Comparison of ENCODE assay signal across 13 cellular contexts in the genomic region with DNA sequence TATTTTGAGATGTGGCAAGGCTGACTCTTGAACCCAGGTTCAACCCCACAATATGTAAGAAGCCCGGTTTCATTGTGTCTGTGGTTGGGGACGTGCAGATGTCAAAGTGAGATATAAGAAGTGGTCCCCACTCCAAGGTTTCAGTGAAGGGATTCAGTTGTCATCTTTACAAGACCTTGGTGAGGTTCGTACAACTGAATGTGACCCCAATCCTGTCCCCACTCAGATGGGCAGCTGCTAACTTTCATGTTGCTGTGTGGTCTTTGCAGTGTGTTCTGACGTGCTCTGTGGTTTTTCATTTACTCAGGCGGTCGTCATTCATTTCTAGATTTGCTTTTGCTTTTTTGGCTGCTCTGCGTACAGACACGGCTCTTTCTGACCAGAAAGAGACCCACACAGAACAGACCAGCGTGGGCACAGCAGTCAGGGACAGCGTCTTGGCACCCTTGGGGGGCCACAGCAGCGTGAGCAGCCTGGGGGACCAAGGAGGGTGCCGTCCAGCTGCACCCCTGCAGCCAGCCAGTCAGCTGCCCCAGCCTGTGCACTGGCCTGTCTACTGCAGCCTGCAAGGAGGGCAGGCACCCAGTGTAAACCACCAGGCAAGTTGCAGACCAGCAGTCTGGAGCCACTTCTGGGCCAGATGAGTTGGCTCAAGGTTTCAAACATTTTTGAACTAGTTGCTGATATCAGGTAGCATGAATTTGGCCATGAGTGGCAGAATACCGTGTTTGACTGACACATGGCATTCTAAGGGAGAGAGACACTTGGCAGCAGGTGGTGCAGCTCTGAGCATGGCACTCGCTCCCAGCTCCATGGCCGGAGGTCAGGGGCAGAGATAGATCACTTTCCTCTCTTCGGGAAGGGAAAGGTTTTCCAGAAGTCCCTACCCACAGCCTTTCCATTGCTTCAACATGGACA. TPM values are rescaled to one million over a fixed set of nuclear protein-coding genes. Genes with fewer than 3 reads are reported as not detected.
DNase-seq lines count a peak whose midpoint lies in the region; ATAC-seq and TF ChIP-seq lines count a peak whose summit lies in the region.
"Had no signal": no experiment of that assay in that cellular context is flagged by ENCODE, and none has a peak within 500 bp of the region (broad histone marks: within the 10 kb centered on the region; RNA-seq: fewer than 3 reads in every experiment).

No MANE protein-coding gene starts in this region.

- peaks cover 53% of the 10 kb centered on the region for H3K4me1 Mint-ChIP-seq in CD8-positive, alpha-beta T cell (ENCODE audit: low read depth)
- H3K4me1 Mint-ChIP-seq in activated T-helper 17 cell treated with anti-CD3 and anti-CD28 coated beads, Interleukin-2, amount 50 U/mL, for 72 hours = peaks cover 27% of the 10 kb centered on the region

- intact Hi-C loops in CD8-positive, alpha-beta T cell (cut with DNase I, micrococcal nuclease) = no loop called here

- no peak overlapping the region for H3K4me3 ChIP-seq in CD8-positive, alpha-beta T cell (ENCODE audit: low read depth, low read length)
- no peak overlapping the region for H3K4me3 ChIP-seq in smooth muscle cell
- no peak overlapping the region for H3K4me3 ChIP-seq in brain microvascular endothelial cell (ENCODE audit: low read depth, low read length)
- H3K4me3 ChIP-seq: MG63 had no signal

- peak; percentile 29 for ATAC-seq in CD8-positive, alpha-beta T cell
- ATAC-seq in GM19395 (IDR thresholded peaks at IDR 0.05; ENCODE audit: unreplicated experiment) = peak; percentile 58
- ATAC-seq in HG03025 (IDR thresholded peaks at IDR 0.05; ENCODE audit: low FRiP score, unreplicated experiment) = peak; percentile 39
- peak; percentile 40 for ATAC-seq in activated T-helper 17 cell treated with anti-CD3 and anti-CD28 coated beads, Interleukin-2, amount 50 U/mL, for 72 hours (replicated peaks)

- no peaks in the 10 kb centered on the region for H3K36me3 ChIP-seq in CD8-positive, alpha-beta T cell (ENCODE audit: insufficient read depth, low read length)
- H3K36me3 ChIP-seq in smooth muscle cell (ENCODE audit: low read depth) (no peaks in the 10 kb centered on the region), brain microvascular endothelial cell (replicated peaks) (no peaks in the 10 kb centered on the region)
- H3K36me3 ChIP-seq: MG63 had no signal

- H3K9me3 ChIP-seq in CD8-positive, alpha-beta T cell (ENCODE audit: low read length) = no peaks in the 10 kb centered on the region
- peaks cover 3% of the 10 kb centered on the region for H3K9me3 ChIP-seq in smooth muscle cell (replicated peaks; ENCODE audit: low read depth)
- H3K9me3 ChIP-seq: MG63 had no signal

- H3K79me2 ChIP-seq in smooth muscle cell (ENCODE audit: low read depth) = no peaks in the 10 kb centered on the region

- H3K4me3 Mint-ChIP-seq in CD8-positive, alpha-beta T cell = no peak overlapping the region
- H3K4me3 Mint-ChIP-seq in activated T-helper 17 cell treated with anti-CD3 and anti-CD28 coated beads, Interleukin-2, amount 50 U/mL, for 72 hours = no peak overlapping the region
- H3K4me3 Mint-ChIP-seq: brain had no signal

- H3F3A ChIP-seq in smooth muscle cell (ENCODE audit: low read depth) = no peaks in the 10 kb centered on the region

- H3K9me3 Mint-ChIP-seq in CD8-positive, alpha-beta T cell = no peaks in the 10 kb centered on the region
- no peaks in the 10 kb centered on the region for H3K9me3 Mint-ChIP-seq in activated T-helper 17 cell treated with anti-CD3 and anti-CD28 coated beads, Interleukin-2, amount 50 U/mL, for 72 hours

- H3K27me3 ChIP-seq in CD8-positive, alpha-beta T cell (ENCODE audit: insufficient read depth, low read length) = no peaks in the 10 kb centered on the region
- H3K27me3 ChIP-seq in smooth muscle cell (ENCODE audit: low read depth) = no peaks in the 10 kb centered on the region
- no peaks in the 10 kb centered on the region for H3K27me3 ChIP-seq in brain microvascular endothelial cell (replicated peaks)
- H3K27me3 ChIP-seq: MG63 had no signal

- no peak overlapping the region for H3K27ac ChIP-seq in CD8-positive, alpha-beta T cell (ENCODE audit: low read depth, low read length)
- no peak overlapping the region for H3K27ac ChIP-seq in smooth muscle cell (ENCODE audit: low read depth)
- no peak overlapping the region for H3K27ac ChIP-seq in brain microvascular endothelial cell

- no peak overlapping the region for H3K4me2 ChIP-seq in smooth muscle cell

- H3K27ac Mint-ChIP-seq in CD8-positive, alpha-beta T cell = peak overlapping the region; percentile 28
- no peak overlapping the region for H3K27ac Mint-ChIP-seq in activated T-helper 17 cell treated with anti-CD3 and anti-CD28 coated beads, Interleukin-2, amount 50 U/mL, for 72 hours
- H3K27ac Mint-ChIP-seq: brain had no signal

- no peak overlapping the region for H3K9ac ChIP-seq in smooth muscle cell (ENCODE audit: low read depth)

- peaks cover 21% of the 10 kb centered on the region for H3K36me3 Mint-ChIP-seq in CD8-positive, alpha-beta T cell
- H3K36me3 Mint-ChIP-seq in activated T-helper 17 cell treated with anti-CD3 and anti-CD28 coated beads, Interleukin-2, amount 50 U/mL, for 72 hours (ENCODE audit: low read depth) = peaks cover 21% of the 10 kb centered on the region
- H3K36me3 Mint-ChIP-seq: brain had no signal

- TF ChIP-seq CTCF in CD8-positive, alpha-beta T cell (IDR thresholded peaks at IDR 0.05) = no peak
- TF ChIP-seq CTCF in smooth muscle cell (IDR thresholded peaks at IDR 0.05; ENCODE audit: borderline replicate concordance, insufficient read depth, poor library complexity, severe bottlenecking) (no peak), brain microvascular endothelial cell (IDR thresholded peaks at IDR 0.05; ENCODE audit: low read depth, low read length, missing control alignments) (no peak)

- POLR2A ChIA-PET in CD8-positive, alpha-beta T cell (lab: Charles Lee) = no interaction called here

- CTCF ChIA-PET in CD8-positive, alpha-beta T cell (lab: Charles Lee) = interaction anchor here (1.5 kb wide), 1 partner anchor 10 kb away, joined by 5 read pairs; no protein-coding TSS in a partner anchor

- DNase-seq in CD8-positive, alpha-beta T cell = no peak
- no peak for DNase-seq in COLO668 (lab: John Stamatoyannopoulos, UW; ENCODE audit: unreplicated experiment)
- no peak for DNase-seq in smooth muscle cell (lab: John Stamatoyannopoulos, UW; ENCODE audit: unreplicated experiment)
- no peak for DNase-seq in germinal center (ENCODE audit: low spot score)
- DNase-seq in brain microvascular endothelial cell = no peak
- DNase-seq: activated CD8-positive, alpha-beta memory T cell treated with anti-CD3 and anti-CD28 coated beads for 24 hours; foreskin fibroblast; stimulated activated CD4-positive, alpha-beta T cell treated with anti-CD3 and anti-CD28 coated beads, Interleukin-2, amount 100 ng/mL, for 24 hours had no signal

- H4K20me1 ChIP-seq in smooth muscle cell (ENCODE audit: low read depth) = peaks cover 38% of the 10 kb centered on the region

- H3K4me1 ChIP-seq in CD8-positive, alpha-beta T cell (ENCODE audit: insufficient read depth, low read length) = peaks cover 52% of the 10 kb centered on the region
- H3K4me1 ChIP-seq in smooth muscle cell (ENCODE audit: low read depth) = no peaks in the 10 kb centered on the region

- no peak overlapping the region for H2AFZ ChIP-seq in smooth muscle cell (ENCODE audit: low read depth)

- H3K27me3 Mint-ChIP-seq in CD8-positive, alpha-beta T cell (ENCODE audit: low read depth) = no peaks in the 10 kb centered on the region
- no peaks in the 10 kb centered on the region for H3K27me3 Mint-ChIP-seq in activated T-helper 17 cell treated with anti-CD3 and anti-CD28 coated beads, Interleukin-2, amount 50 U/mL, for 72 hours

- in situ Hi-C loops in brain microvascular endothelial cell (cut with HindIII; ENCODE audit: low pct_ligation_motif_present, low sequenced_read_pairs) = no loop called here

- 75% methylated on average over 16 of the region's 16 CpGs for WGBS in smooth muscle cell (ENCODE audit: low lambda C conversion rate)

RNA-seq across cellular contexts. Expression of a gene that starts 49.4 kb away (rescaled TPM):
- total RNA-seq in CD8-positive, alpha-beta T cell = 10 to 100 TPM; 24.7 to 25.6 TPM
- 100 to 1,000 TPM; 477 to 704 TPM for total RNA-seq in activated T-helper 17 cell treated with anti-CD3 and anti-CD28 coated beads, Interleukin-2, amount 50 U/mL, for 72 hours
- 0.04 TPM in 1 of 2 replicates, not detected in the other for total RNA-seq in smooth muscle cell
- polyA plus RNA-seq in smooth muscle cell = not detected in 2 replicates

RNA-seq across cellular contexts. Expression of a gene that starts 49.9 kb away (rescaled TPM):
- total RNA-seq in CD8-positive, alpha-beta T cell = 10 to 100 TPM; 19.9 to 22.1 TPM
- total RNA-seq in activated T-helper 17 cell treated with anti-CD3 and anti-CD28 coated beads, Interleukin-2, amount 50 U/mL, for 72 hours = 10 to 100 TPM; 23.3 to 27.4 TPM
- 15.7 and 19.1 TPM in 2 replicates for total RNA-seq in smooth muscle cell
- 16.3 and 17.2 TPM in 2 replicates for polyA plus RNA-seq in smooth muscle cell

Comparison
In these comparisons a context has a peak if more than half of its experiments do, and no peak if none do; other contexts are left out.
1. RNA of a gene that starts 49.4 kb away (total RNA-seq): 477 to 704 TPM in activated T-helper 17 cell treated with anti-CD3 and anti-CD28 coated beads, Interleukin-2, amount 50 U/mL, for 72 hours and 24.7 to 25.6 TPM in CD8-positive, alpha-beta T cell; 0.04 TPM in smooth muscle cell; every median in the first group is over 10 times any median in the second.
2. Peak in every context shown above with its lines, with median percentiles within 50 percentile points of each other: ATAC-seq.